In the genomic region with DNA sequence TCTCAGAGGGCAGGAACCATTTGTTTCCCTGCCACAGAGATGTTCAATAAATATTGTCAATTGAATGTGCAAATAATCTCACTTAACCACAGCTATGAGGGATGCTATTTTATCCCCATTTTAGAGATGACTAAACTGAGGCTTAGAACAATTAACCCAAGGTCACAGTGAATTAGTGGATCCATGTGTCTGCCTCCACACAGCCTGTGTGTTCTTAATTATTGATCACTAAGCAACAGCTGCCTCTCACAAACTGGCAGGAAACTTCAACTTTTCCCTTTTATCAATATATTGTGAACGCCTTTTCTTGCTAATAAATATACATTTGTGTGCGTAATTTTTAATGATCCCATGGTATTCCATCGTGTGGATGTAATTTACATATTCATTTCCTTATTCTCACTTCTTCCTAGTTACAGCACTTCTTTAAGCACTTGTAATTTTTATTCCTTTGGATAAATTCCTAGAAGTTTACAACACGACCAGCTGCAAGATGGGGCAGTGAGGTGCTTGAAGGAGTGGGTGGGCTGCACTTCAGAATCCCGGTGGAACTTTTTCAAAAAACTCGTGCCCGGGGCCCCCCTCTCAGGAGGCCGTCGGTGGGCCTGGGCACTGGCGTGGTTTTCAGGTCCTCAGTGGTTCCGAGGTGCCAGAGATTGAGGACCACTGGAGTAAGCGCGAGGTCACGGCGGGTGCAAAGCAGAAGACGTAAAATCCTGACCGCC, we compare ENCODE assay signal across 8 cellular contexts. TPM values are rescaled to one million over a fixed set of nuclear protein-coding genes. Genes with fewer than 3 reads are reported as not detected.
DNase-seq lines count a peak whose midpoint lies in the region; ATAC-seq and TF ChIP-seq lines count a peak whose summit lies in the region.

No MANE protein-coding gene starts in this region.

- peak overlapping the region; percentile 54 for H2AFZ ChIP-seq in DND-41 (ENCODE audit: low read depth, low read length)

- ATAC-seq in DND-41 (ENCODE audit: insufficient read depth, low read depth) = no peak
- ATAC-seq in body of pancreas = no peak
- ATAC-seq in aorta (ENCODE audit: low FRiP score) = no peak
- no peak for ATAC-seq in GM19351 (IDR thresholded peaks at IDR 0.05; ENCODE audit: unreplicated experiment)
- ATAC-seq in GM18907 (IDR thresholded peaks at IDR 0.05; ENCODE audit: unreplicated experiment) = no peak

- 6 to 7% methylated on average over 15 to 17 of the region's 17 CpGs for WGBS in body of pancreas, 2 donors
- 5 to 16% methylated on average over 13 of the region's 17 CpGs for WGBS in mesodermal cell (ENCODE audit: insufficient coverage in 2 of 2), 2 experiments
- WGBS in aorta, 2 donors = 11 to 12% methylated on average over 17 of the region's 17 CpGs

- peaks cover 26% of the 10 kb centered on the region; the same call in 1 of the 2 replicates for H4K20me1 ChIP-seq in DND-41 (ENCODE audit: insufficient read depth, low read length)

- peak overlapping the region; percentile 97 for H3K27ac ChIP-seq in DND-41 (ENCODE audit: low read length)
- H3K27ac ChIP-seq in HL-60 (replicated peaks) = peak overlapping the region; percentile 89
- H3K27ac ChIP-seq in body of pancreas = peak overlapping the region; percentile 88 to 97 (median 94)
- H3K27ac ChIP-seq in mesodermal cell (ENCODE audit: low read depth, low read length, severe bottlenecking) = peak overlapping the region; percentile 97
- peak overlapping the region in 1 of 2 donors; percentile 89 for H3K27ac ChIP-seq in aorta (ENCODE audit: low read depth in 1 of 2, low read length in 2 of 2)

- H3K79me2 ChIP-seq in DND-41 (ENCODE audit: insufficient read depth, low read length) = peaks cover 58% of the 10 kb centered on the region

- TF ChIP-seq CTCF in DND-41 (IDR thresholded peaks at IDR 0.05; ENCODE audit: borderline replicate concordance, extremely low read depth, low read length, poor library complexity, severe bottlenecking) (no peak), HL-60 (IDR thresholded peaks at IDR 0.05; ENCODE audit: insufficient read depth, low read length) (no peak), body of pancreas (IDR thresholded peaks at IDR 0.05) (no peak)

- H3K36me3 ChIP-seq in DND-41 (ENCODE audit: insufficient read depth, low read length) = peaks cover 31% of the 10 kb centered on the region
- no peaks in the 10 kb centered on the region for H3K36me3 ChIP-seq in body of pancreas (replicated peaks in 1 of 2; ENCODE audit: insufficient read depth in 1 of 2, low read depth in 2 of 2)
- peaks cover 31% of the 10 kb centered on the region for H3K36me3 ChIP-seq in mesodermal cell (ENCODE audit: control insufficient read depth, insufficient read depth, low read length)
- no peaks in the 10 kb centered on the region for H3K36me3 ChIP-seq in aorta (ENCODE audit: control insufficient read depth in 1 of 2, insufficient read depth in 2 of 2, low read length in 1 of 2)

- DNase-seq in DND-41 (no peak), HL-60 (ENCODE audit: low read depth in 1 of 2, low spot score in 1 of 2) (no peak), body of pancreas (no peak), aorta (no peak), HK-2 (ENCODE audit: unreplicated experiment) (no peak)

- TF ChIP-seq POLR2A in body of pancreas (IDR thresholded peaks at IDR 0.05) = no peak

- H3K9ac ChIP-seq in DND-41 (ENCODE audit: low read depth, low read length) = peak overlapping the region; percentile 89

- H3K4me2 ChIP-seq in DND-41 (ENCODE audit: insufficient read depth, low read length) = peak overlapping the region; percentile 66

- H3K4me1 ChIP-seq in DND-41 (ENCODE audit: insufficient read depth, low read length) = peaks cover 47% of the 10 kb centered on the region
- H3K4me1 ChIP-seq in body of pancreas = peaks cover 27% of the 10 kb centered on the region
- peaks cover 13% of the 10 kb centered on the region for H3K4me1 ChIP-seq in mesodermal cell (ENCODE audit: control insufficient read depth, insufficient read depth, low read length, poor library complexity, severe bottlenecking)
- no peaks in the 10 kb centered on the region for H3K4me1 ChIP-seq in aorta (ENCODE audit: control insufficient read depth in 1 of 2, insufficient read depth in 2 of 2, low read length in 2 of 2)

- intact Hi-C loops in body of pancreas (cut with DNase I) = no loop called here
- intact Hi-C loops in aorta (cut with DNase I) = loop anchor here in 1 of 2 donors (2.0 kb wide), 1 partner anchor 31 kb away; a partner anchor contains a TSS

- no peaks in the 10 kb centered on the region for H3K9me3 ChIP-seq in DND-41 (ENCODE audit: insufficient read depth, low read length, severe bottlenecking)
- H3K9me3 ChIP-seq in body of pancreas = no peaks in the 10 kb centered on the region
- no peaks in the 10 kb centered on the region for H3K9me3 ChIP-seq in mesodermal cell (ENCODE audit: control insufficient read depth, low read length)
- no peaks in the 10 kb centered on the region for H3K9me3 ChIP-seq in aorta (ENCODE audit: control insufficient read depth, low read length)

- H3K4me3 ChIP-seq in DND-41 (ENCODE audit: low read depth in 1 of 2, low read length in 2 of 2) (peak overlapping the region; percentile 27 to 82), HL-60 (replicated peaks; ENCODE audit: insufficient read depth, low read length) (peak overlapping the region; percentile 51), body of pancreas (peak overlapping the region in 1 of 2 donors; percentile 2), mesodermal cell (ENCODE audit: extremely low read depth, insufficient read depth, low read length, poor library complexity, severe bottlenecking) (peak overlapping the region; percentile 85), aorta (ENCODE audit: low read length in 2 of 2) (peak overlapping the region; percentile 4 to 62)

- H3K27me3 ChIP-seq in DND-41 (ENCODE audit: insufficient read depth, low read length, poor library complexity) (no peaks in the 10 kb centered on the region), HL-60 (ENCODE audit: insufficient read depth, poor library complexity, severe bottlenecking) (no peaks in the 10 kb centered on the region), body of pancreas (no peaks in the 10 kb centered on the region), aorta (ENCODE audit: control insufficient read depth in 1 of 2, insufficient read depth in 2 of 2, low read length in 1 of 2) (no peaks in the 10 kb centered on the region)

RNA-seq across cellular contexts. Expression of a gene that starts 0.9 kb away (rescaled TPM):
- 10 to 100 TPM; 40.2 to 68.6 TPM for total RNA-seq in body of pancreas
- 179 TPM for polyA plus RNA-seq in mesodermal cell (2013, experiment 1 of 2)
- 160 TPM for polyA plus RNA-seq in mesodermal cell (2013, experiment 2 of 2)
- total RNA-seq in aorta = 10 to 100 TPM; 68.2 to 86.3 TPM
- polyA plus RNA-seq in aorta = 10 to 100 TPM; 11.0 to 19.2 TPM

RNA-seq across cellular contexts. Expression of a gene that starts 31.5 kb away (rescaled TPM):
- 10 to 100 TPM in 1 of 2 donors, 1 to 10 TPM in 1; 3.1 to 13.5 TPM for total RNA-seq in body of pancreas
- polyA plus RNA-seq in mesodermal cell (2013, experiment 1 of 2) = 6.0 TPM
- polyA plus RNA-seq in mesodermal cell (2013, experiment 2 of 2) = 4.7 TPM
- total RNA-seq in aorta = 1 to 10 TPM; 4.1 to 7.3 TPM
- 1 to 10 TPM in 1 of 2 donors, not detected in 1; 1.0 TPM for polyA plus RNA-seq in aorta
